Comparison of ENCODE assay signal across 8 cellular contexts in genomic region chr14:50397461-50398196, GRCh38. TPM values are rescaled to one million over a fixed set of nuclear protein-coding genes. Genes with fewer than 3 reads are reported as not detected.
DNase-seq lines count a peak whose midpoint lies in the region; ATAC-seq lines count a peak whose summit lies in the region.

No MANE protein-coding gene starts in this region.

- peak overlapping the region; percentile 73 for H3K4me3 Mint-ChIP-seq in activated naive CD4-positive, alpha-beta T cell treated with anti-CD3 and anti-CD28 coated beads for 36 hours
- peak overlapping the region; percentile 91 for H3K4me3 Mint-ChIP-seq in T-helper 17 cell

- H3K27me3 Mint-ChIP-seq in activated naive CD4-positive, alpha-beta T cell treated with anti-CD3 and anti-CD28 coated beads for 36 hours (ENCODE audit: low read depth) = peaks cover 2% of the 10 kb centered on the region
- H3K27me3 Mint-ChIP-seq in T-helper 17 cell = no peaks in the 10 kb centered on the region

- CTCF ChIA-PET in activated naive CD4-positive, alpha-beta T cell treated with anti-CD3 and anti-CD28 coated beads for 36 hours (lab: Charles Lee) = no interaction called here

- intact Hi-C loops in activated naive CD4-positive, alpha-beta T cell treated with anti-CD3 and anti-CD28 coated beads for 36 hours (cut with micrococcal nuclease) = loop anchor here (2.0 to 5.0 kb wide), 4 partner anchors 55 to 630 kb away; partner anchors contain the start of gene KLHDC2

- H3K9me3 ChIP-seq in T-helper 17 cell (ENCODE audit: control insufficient read depth, low read length, poor library complexity, severe bottlenecking) = no peaks in the 10 kb centered on the region

- peaks cover 2% of the 10 kb centered on the region for H3K36me3 Mint-ChIP-seq in activated naive CD4-positive, alpha-beta T cell treated with anti-CD3 and anti-CD28 coated beads for 36 hours (ENCODE audit: low read depth)
- H3K36me3 Mint-ChIP-seq in T-helper 17 cell (ENCODE audit: low read depth) = peaks cover under 1% of the 10 kb centered on the region

- no peak overlapping the region for H3K27ac Mint-ChIP-seq in activated naive CD4-positive, alpha-beta T cell treated with anti-CD3 and anti-CD28 coated beads for 36 hours
- peak overlapping the region; percentile 24 for H3K27ac Mint-ChIP-seq in T-helper 17 cell

- ATAC-seq in T-helper 17 cell (no peak), GM21390 (IDR thresholded peaks at IDR 0.05; ENCODE audit: unreplicated experiment) (no peak), HG03354 (IDR thresholded peaks at IDR 0.05; ENCODE audit: poor library complexity, severe bottlenecking, unreplicated experiment) (no peak)

- no peaks in the 10 kb centered on the region for H3K9me3 Mint-ChIP-seq in activated naive CD4-positive, alpha-beta T cell treated with anti-CD3 and anti-CD28 coated beads for 36 hours

- H3K4me1 Mint-ChIP-seq in activated naive CD4-positive, alpha-beta T cell treated with anti-CD3 and anti-CD28 coated beads for 36 hours (ENCODE audit: low read depth) = peaks cover 13% of the 10 kb centered on the region
- peaks cover 5% of the 10 kb centered on the region for H3K4me1 Mint-ChIP-seq in T-helper 17 cell

- DNase-seq in activated naive CD4-positive, alpha-beta T cell treated with anti-CD3 and anti-CD28 coated beads for 36 hours = no peak
- DNase-seq in activated naive CD4-positive, alpha-beta T cell treated with Interleukin-2 at 50 U/mL for 16 hours = no peak
- DNase-seq in T-helper 17 cell = no peak
- DNase-seq in fibroblast of peridontal ligament (ENCODE audit: extremely low read depth) = peak; percentile 18
- DNase-seq in occipital lobe (lab: John Stamatoyannopoulos, UW) = peak; percentile 52
- no peak for DNase-seq in inferior parietal cortex (ENCODE audit: extremely low spot score)

RNA-seq across cellular contexts. Expression of gene CDKL1, which starts 0.9 kb away (rescaled TPM):
- total RNA-seq in activated naive CD4-positive, alpha-beta T cell treated with anti-CD3 and anti-CD28 coated beads for 36 hours = 1 to 10 TPM; 1.5 to 2.0 TPM
- total RNA-seq in T-helper 17 cell (1 to 10 TPM; 5.1 to 10.0 TPM), occipital lobe (17.5 TPM)

Comparison
In these comparisons a context has a peak if more than half of its experiments do, and no peak if none do; other contexts are left out.
1. DNase-seq: peak in fibroblast of peridontal ligament (single experiment) and occipital lobe (single experiment); none in activated naive CD4-positive, alpha-beta T cell treated with anti-CD3 and anti-CD28 coated beads for 36 hours (single experiment), activated naive CD4-positive, alpha-beta T cell treated with Interleukin-2 at 50 U/mL for 16 hours (single experiment), T-helper 17 cell (0 of 3) and inferior parietal cortex (single experiment).